In genomic region chr12:108728820-108729611, GRCh38 we compare ENCODE assay signal across 9 cellular contexts. TPM values are rescaled to one million over a fixed set of nuclear protein-coding genes. Genes with fewer than 3 reads are reported as not detected.
DNase-seq lines count a peak whose midpoint lies in the region; ATAC-seq, FAIRE-seq and TF ChIP-seq lines count a peak whose summit lies in the region.
"Had no signal": no experiment of that assay in that cellular context is flagged by ENCODE, and none has a peak within 500 bp of the region (broad histone marks: within the 10 kb centered on the region; RNA-seq: fewer than 3 reads in every experiment).

No MANE protein-coding gene starts in this region.

- H3K9me3 Mint-ChIP-seq in activated naive CD8-positive, alpha-beta T cell treated with anti-CD3 and anti-CD28 coated beads, Interleukin-2, amount 10 ng/mL, durations not matched to agents 7 days and 5 days, result no peaks in the 10 kb centered on the region
- H3K9me3 Mint-ChIP-seq in stimulated activated memory B cell treated with anti-CD40 and anti-IgM and Interleukin-4, amounts not matched to agents 10 μg/mL and 1 μg/mL and 100 μg/mL, for 72 hours, result no peaks in the 10 kb centered on the region

- H3K4me2 ChIP-seq in hepatocyte, result peak overlapping the region; percentile 81

- no peaks in the 10 kb centered on the region for H3K36me3 ChIP-seq in HAP-1 (replicated peaks)
- H3K36me3 ChIP-seq in hepatocyte (replicated peaks; ENCODE audit: insufficient read depth, low read depth), result no peaks in the 10 kb centered on the region

- peak overlapping the region; percentile 67; the same call in 1 of the 2 replicates for H3K4me3 ChIP-seq in HAP-1
- H3K4me3 ChIP-seq in hepatocyte, result peak overlapping the region; percentile 82

- DNase-seq in HAP-1 (ENCODE audit: low spot score in 2 of 2), result no peak
- no peak for DNase-seq in activated naive CD8-positive, alpha-beta T cell treated with anti-CD3 and anti-CD28 coated beads, Interleukin-2, amount 10 ng/mL, durations not matched to agents 7 days and 5 days
- DNase-seq in hepatocyte (ENCODE audit: low spot score), result no peak
- no peak for DNase-seq in G401 (ENCODE audit: low spot score)
- no peak for DNase-seq in GM19240 (ENCODE audit: insufficient read length, low spot score)
- DNase-seq in posterior vena cava (ENCODE audit: low spot score), result no peak
- DNase-seq in D721Med (ENCODE audit: insufficient read length, low spot score), result no peak
- DNase-seq: stimulated activated CD4-positive, alpha-beta T cell treated with anti-CD3 and anti-CD28 coated beads, Interleukin-4, amount 100 ng/mL, for 1 hour had no signal

- intact Hi-C loops in posterior vena cava (cut with DNase I), result no loop called here

- H3K27ac Mint-ChIP-seq in activated naive CD8-positive, alpha-beta T cell treated with anti-CD3 and anti-CD28 coated beads, Interleukin-2, amount 10 ng/mL, durations not matched to agents 7 days and 5 days, result no peak overlapping the region
- peak overlapping the region; percentile 96 for H3K27ac Mint-ChIP-seq in stimulated activated memory B cell treated with anti-CD40 and anti-IgM and Interleukin-4, amounts not matched to agents 10 μg/mL and 1 μg/mL and 100 μg/mL, for 72 hours

- H3K36me3 Mint-ChIP-seq in activated naive CD8-positive, alpha-beta T cell treated with anti-CD3 and anti-CD28 coated beads, Interleukin-2, amount 10 ng/mL, durations not matched to agents 7 days and 5 days, result peaks cover 2% of the 10 kb centered on the region
- no peaks in the 10 kb centered on the region for H3K36me3 Mint-ChIP-seq in stimulated activated memory B cell treated with anti-CD40 and anti-IgM and Interleukin-4, amounts not matched to agents 10 μg/mL and 1 μg/mL and 100 μg/mL, for 72 hours

- H3K79me2 ChIP-seq in hepatocyte, result peaks cover 66% of the 10 kb centered on the region

- in situ Hi-C loops in HAP-1 (cut with MboI; ENCODE audit: low sequenced_read_pairs), result no loop called here
- in situ Hi-C loops in G401 (cut with HindIII; ENCODE audit: low sequenced_read_pairs), result no loop called here

- H3K27me3 ChIP-seq in HAP-1 (ENCODE audit: low read depth) (no peaks in the 10 kb centered on the region), hepatocyte (no peaks in the 10 kb centered on the region)

- H3K4me3 Mint-ChIP-seq in activated naive CD8-positive, alpha-beta T cell treated with anti-CD3 and anti-CD28 coated beads, Interleukin-2, amount 10 ng/mL, durations not matched to agents 7 days and 5 days, result peak overlapping the region; percentile 91
- H3K4me3 Mint-ChIP-seq in stimulated activated memory B cell treated with anti-CD40 and anti-IgM and Interleukin-4, amounts not matched to agents 10 μg/mL and 1 μg/mL and 100 μg/mL, for 72 hours, result no peak overlapping the region

- no peak overlapping the region for H2AFZ ChIP-seq in hepatocyte

- TF ChIP-seq CTCF in hepatocyte (IDR thresholded peaks at IDR 0.05; ENCODE audit: poor library complexity) (no peak), D721Med (IDR thresholded peaks at IDR 0.05; ENCODE audit: insufficient read depth, missing control alignments) (no peak)

- H3K9me3 ChIP-seq in HAP-1 (no peaks in the 10 kb centered on the region), hepatocyte (ENCODE audit: low read depth) (no peaks in the 10 kb centered on the region)

- WGBS in hepatocyte (ENCODE audit: low lambda C conversion rate, missing lambda C conversion rate), result 58% methylated on average over 9 of the region's 9 CpGs

- ATAC-seq in activated naive CD8-positive, alpha-beta T cell treated with anti-CD3 and anti-CD28 coated beads, Interleukin-2, amount 10 ng/mL, durations not matched to agents 7 days and 5 days (ENCODE audit: low read depth), result no peak
- no peak for ATAC-seq in stimulated activated memory B cell treated with anti-CD40 and anti-IgM and Interleukin-4, amounts not matched to agents 10 μg/mL and 1 μg/mL and 100 μg/mL, for 72 hours

- H3K27me3 Mint-ChIP-seq in activated naive CD8-positive, alpha-beta T cell treated with anti-CD3 and anti-CD28 coated beads, Interleukin-2, amount 10 ng/mL, durations not matched to agents 7 days and 5 days, result no peaks in the 10 kb centered on the region
- H3K27me3 Mint-ChIP-seq in stimulated activated memory B cell treated with anti-CD40 and anti-IgM and Interleukin-4, amounts not matched to agents 10 μg/mL and 1 μg/mL and 100 μg/mL, for 72 hours, result no peaks in the 10 kb centered on the region

- no peaks in the 10 kb centered on the region for H3K9me2 ChIP-seq in hepatocyte (replicated peaks; ENCODE audit: insufficient read depth)

- peaks cover 46% of the 10 kb centered on the region for H3K4me1 Mint-ChIP-seq in activated naive CD8-positive, alpha-beta T cell treated with anti-CD3 and anti-CD28 coated beads, Interleukin-2, amount 10 ng/mL, durations not matched to agents 7 days and 5 days
- peaks cover 62% of the 10 kb centered on the region for H3K4me1 Mint-ChIP-seq in stimulated activated memory B cell treated with anti-CD40 and anti-IgM and Interleukin-4, amounts not matched to agents 10 μg/mL and 1 μg/mL and 100 μg/mL, for 72 hours

- H3K4me1 ChIP-seq in HAP-1 (peaks cover 19% of the 10 kb centered on the region), hepatocyte (ENCODE audit: insufficient read depth) (peaks cover 22% of the 10 kb centered on the region)

- POLR2A ChIA-PET in activated naive CD8-positive, alpha-beta T cell treated with anti-CD3 and anti-CD28 coated beads, Interleukin-2, amount 10 ng/mL, durations not matched to agents 7 days and 5 days (lab: Charles Lee), result no interaction called here

- FAIRE-seq in D721Med (lab: Jason Lieb, UNC), result no peak

- H3K27ac ChIP-seq in hepatocyte, result peak overlapping the region; percentile 99

- H4K20me1 ChIP-seq in hepatocyte (ENCODE audit: insufficient read depth, poor library complexity, severe bottlenecking), result peaks cover 43% of the 10 kb centered on the region

RNA-seq across cellular contexts. Expression of gene CORO1C, which starts 2.3 kb away (rescaled TPM):
- total RNA-seq in activated naive CD8-positive, alpha-beta T cell treated with anti-CD3 and anti-CD28 coated beads, Interleukin-2, amount 10 ng/mL, durations not matched to agents 7 days and 5 days, result 10 to 100 TPM; 47.4 to 53.7 TPM
- total RNA-seq in hepatocyte (109 and 137 TPM in 2 replicates), posterior vena cava (100 to 1,000 TPM; 361 to 548 TPM)
- polyA plus RNA-seq in hepatocyte, result 76.5 and 110 TPM in 2 replicates
- 102 and 177 TPM in 2 replicates for total RNA-seq in G401 (2014; rRNA removed; shearing (Covaris generic))
